ENCODE assay signal across 16 cellular contexts in genomic region chr5:171577940-171578856, GRCh38.
DNase-seq lines count a peak whose midpoint lies in the region; ATAC-seq and TF ChIP-seq lines count a peak whose summit lies in the region.
"Had no signal": no experiment of that assay in that cellular context is flagged by ENCODE, and none has a peak within 500 bp of the region (broad histone marks: within the 10 kb centered on the region; RNA-seq: fewer than 3 reads in every experiment).

No MANE protein-coding gene starts in this region.

- ATAC-seq in Panc1 (0 out of 2 replicates have a peak, but pooled peaks have one; percentile 20), Right ventricle myocardium superior (ENCODE audit: poor library complexity) (peak; percentile 51), GM19351 (IDR thresholded peaks at IDR 0.05; ENCODE audit: unreplicated experiment) (no peak)
- ATAC-seq: activated naive CD4-positive, alpha-beta T cell treated with anti-CD3 and anti-CD28 coated beads, Interleukin-2, amount 50 U/mL, for 72 hours had no signal

- CTCF ChIA-PET in Panc1 (lab: Charles Lee): interaction anchor here (0.5 kb wide), 1 partner anchor 831 kb away, joined by 5 read pairs; no protein-coding TSS in a partner anchor
- CTCF ChIA-PET in MCF 10A (lab: Yijun Ruan, JAX): no interaction called here

- H3K27me3 Mint-ChIP-seq in nephron progenitor cell (ENCODE audit: low read depth, poor library complexity) (no peaks in the 10 kb centered on the region), MCF 10A (ENCODE audit: insufficient read depth, unreplicated experiment) (peaks cover 12% of the 10 kb centered on the region)
- H3K27me3 Mint-ChIP-seq in T-helper 2 cell treated with Interferon-gamma antibody and Interleukin-4, amounts not matched to agents 5 μg/mL and 100 μg/mL, for 36 hours (ENCODE audit: low read depth): no peaks in the 10 kb centered on the region

- POLR2A ChIA-PET in Panc1 (lab: Charles Lee): no interaction called here
- POLR2A ChIA-PET in MCF 10A (lab: Yijun Ruan, JAX): interaction anchor here (0.9 kb wide), 1 partner anchor 169 kb away, joined by 3 read pairs; no protein-coding TSS in a partner anchor

- TF ChIP-seq POLR2A in tibial nerve (IDR thresholded peaks at IDR 0.05): no peak

- H3K9me3 ChIP-seq in Panc1 (ENCODE audit: control insufficient read depth, insufficient read depth, low read depth, low read length) (no peaks in the 10 kb centered on the region), tibial nerve (peaks cover 0 to 6% (median 0%) of the 10 kb centered on the region in 4 donors)

- H3K27ac Mint-ChIP-seq in nephron progenitor cell: peak overlapping the region; percentile 96
- H3K27ac Mint-ChIP-seq in T-helper 2 cell treated with Interferon-gamma antibody and Interleukin-4, amounts not matched to agents 5 μg/mL and 100 μg/mL, for 36 hours: no peak overlapping the region
- H3K27ac Mint-ChIP-seq in MCF 10A (ENCODE audit: low read depth, unreplicated experiment): no peak overlapping the region
- H3K27ac Mint-ChIP-seq: progenitor cell of endocrine pancreas had no signal

- H3K36me3 Mint-ChIP-seq in nephron progenitor cell (ENCODE audit: low read depth) (no peaks in the 10 kb centered on the region), MCF 10A (ENCODE audit: insufficient read depth, unreplicated experiment) (no peaks in the 10 kb centered on the region)
- H3K36me3 Mint-ChIP-seq in T-helper 2 cell treated with Interferon-gamma antibody and Interleukin-4, amounts not matched to agents 5 μg/mL and 100 μg/mL, for 36 hours (ENCODE audit: low read depth): no peaks in the 10 kb centered on the region

- peaks cover 70% of the 10 kb centered on the region for H3K4me1 Mint-ChIP-seq in nephron progenitor cell
- H3K4me1 Mint-ChIP-seq in T-helper 2 cell treated with Interferon-gamma antibody and Interleukin-4, amounts not matched to agents 5 μg/mL and 100 μg/mL, for 36 hours (ENCODE audit: low read depth): no peaks in the 10 kb centered on the region
- H3K4me1 Mint-ChIP-seq in MCF 10A (ENCODE audit: insufficient read depth, unreplicated experiment): no peaks in the 10 kb centered on the region

- H3K27me3 ChIP-seq in Panc1 (ENCODE audit: control insufficient read depth, insufficient read depth, low read length): peaks cover 9% of the 10 kb centered on the region
- H3K27me3 ChIP-seq in tibial nerve: no peaks in the 10 kb centered on the region

- WGBS in tibial nerve, 2 donors: 34 to 47% methylated on average over 11 to 12 of the region's 13 CpGs

- in situ Hi-C loops in Panc1 (cut with HindIII; ENCODE audit: low pct_unique_long_range_greater_than_20kb, low sequenced_read_pairs): no loop called here

- no peak overlapping the region for H3K4me3 ChIP-seq in Panc1 (ENCODE audit: low read depth in 2 of 2, low read length in 2 of 2)
- H3K4me3 ChIP-seq in tibial nerve: no peak overlapping the region

- peak in 1 of 2 donors; percentile 72 for TF ChIP-seq EP300 in tibial nerve (IDR thresholded peaks at IDR 0.05)

- peaks cover 4% of the 10 kb centered on the region for H3K9me3 Mint-ChIP-seq in nephron progenitor cell
- peaks cover 5% of the 10 kb centered on the region for H3K9me3 Mint-ChIP-seq in T-helper 2 cell treated with Interferon-gamma antibody and Interleukin-4, amounts not matched to agents 5 μg/mL and 100 μg/mL, for 36 hours
- no peaks in the 10 kb centered on the region for H3K9me3 Mint-ChIP-seq in MCF 10A (ENCODE audit: unreplicated experiment)

- intact Hi-C loops in Panc1 (cut with micrococcal nuclease; ENCODE audit: unreplicated experiment): no loop called here
- intact Hi-C loops in Right ventricle myocardium superior (cut with DNase I): no loop called here
- intact Hi-C loops in MCF 10A (cut with micrococcal nuclease): no loop called here

- peak overlapping the region; percentile 45 for H3K4me3 Mint-ChIP-seq in nephron progenitor cell
- no peak overlapping the region for H3K4me3 Mint-ChIP-seq in T-helper 2 cell treated with Interferon-gamma antibody and Interleukin-4, amounts not matched to agents 5 μg/mL and 100 μg/mL, for 36 hours
- no peak overlapping the region for H3K4me3 Mint-ChIP-seq in MCF 10A (ENCODE audit: unreplicated experiment)

- DNase-seq in Panc1 (ENCODE audit: low read depth, low spot score) (no peak), Right ventricle myocardium superior (peak; percentile 81), nephron progenitor cell (peak; percentile 40), tibial nerve (ENCODE audit: low spot score in 2 of 2) (peak; percentile 28 to 57), AG08396 (ENCODE audit: low spot score) (no peak), MCF 10A (ENCODE audit: unreplicated experiment) (no peak)
- no peak for DNase-seq in T-helper 2 cell treated with Interferon-gamma antibody and Interleukin-4, amounts not matched to agents 5 μg/mL and 100 μg/mL, for 36 hours (ENCODE audit: low spot score)
- DNase-seq: activated CD8-positive, alpha-beta memory T cell treated with anti-CD3 and anti-CD28 coated beads, Interleukin-2, amount 50 U/mL, for 48 hours; AML-193; NCI-H1930; NCI-H69; RPMI8226; T-helper 1 cell had no signal

- TF ChIP-seq CTCF in Panc1 (IDR thresholded peaks at IDR 0.05) (no peak), nephron progenitor cell (IDR thresholded peaks at IDR 0.05) (no peak), tibial nerve (IDR thresholded peaks at IDR 0.05) (no peak), MCF 10A (IDR thresholded peaks at IDR 0.05; ENCODE audit: unreplicated experiment) (no peak)

- BruUV-seq in Panc1 (replicated peaks; lab: Mats Ljungman, UMichigan) (no TSS peak), MCF 10A (replicated peaks; lab: Mats Ljungman, UMichigan) (no TSS peak)

- H3K4me1 ChIP-seq in Panc1 (ENCODE audit: control insufficient read depth, insufficient read depth, low read length): no peaks in the 10 kb centered on the region
- peaks cover 0 to 42% (median 1%) of the 10 kb centered on the region in 4 donors for H3K4me1 ChIP-seq in tibial nerve

- H3K36me3 ChIP-seq in Panc1 (ENCODE audit: control insufficient read depth, insufficient read depth, low read length) (no peaks in the 10 kb centered on the region), tibial nerve (no peaks in the 10 kb centered on the region)

- H3K27ac ChIP-seq in Panc1 (ENCODE audit: low read length) (no peak overlapping the region), tibial nerve (peak overlapping the region in 3 of 4 donors; percentile 17 to 77 (median 75))

Comparison
In these comparisons a context has a peak if more than half of its experiments do, and no peak if none do; other contexts are left out.
1. DNase-seq: peak in Right ventricle myocardium superior (single experiment), nephron progenitor cell (single experiment) and tibial nerve (2 of 2); none in Panc1 (single experiment), AG08396 (single experiment), T-helper 2 cell treated with Interferon-gamma antibody and Interleukin-4, amounts not matched to agents 5 μg/mL and 100 μg/mL, for 36 hours (single experiment) and MCF 10A (single experiment).